Comparison of ENCODE assay signal across 11 cellular contexts in genomic region chr2:191625016-191625415, GRCh38. TPM values are rescaled to one million over a fixed set of nuclear protein-coding genes. Genes with fewer than 3 reads are reported as not detected.
DNase-seq lines count a peak whose midpoint lies in the region; ATAC-seq and TF ChIP-seq lines count a peak whose summit lies in the region.
"Had no signal": no experiment of that assay in that cellular context is flagged by ENCODE, and none has a peak within 500 bp of the region (broad histone marks: within the 10 kb centered on the region; RNA-seq: fewer than 3 reads in every experiment).

No MANE protein-coding gene starts in this region.

- H3K4me3 ChIP-seq in lower lobe of right lung (no peak overlapping the region), HAP-1 (no peak overlapping the region)
- H3K4me3 ChIP-seq: SJCRH30, thoracic aorta had no signal

- H3K36me3 Mint-ChIP-seq in activated CD4-positive, alpha-beta T cell treated with anti-CD3 and anti-CD28 coated beads for 36 hours (ENCODE audit: low read depth) = peaks cover 6% of the 10 kb centered on the region

- POLR2A ChIA-PET in activated CD4-positive, alpha-beta T cell treated with anti-CD3 and anti-CD28 coated beads for 36 hours (lab: Charles Lee) = interaction anchor here (1.4 kb wide), 1 partner anchor 53 kb away, joined by 4 read pairs; no protein-coding TSS in a partner anchor

- H3K4me3 Mint-ChIP-seq in activated CD4-positive, alpha-beta T cell treated with anti-CD3 and anti-CD28 coated beads for 36 hours = no peak overlapping the region

- peak overlapping the region; percentile 86 for H3K27ac Mint-ChIP-seq in activated CD4-positive, alpha-beta T cell treated with anti-CD3 and anti-CD28 coated beads for 36 hours

- no peaks in the 10 kb centered on the region for H3K36me3 ChIP-seq in lower lobe of right lung
- H3K36me3 ChIP-seq in HAP-1 (replicated peaks) = no peaks in the 10 kb centered on the region
- H3K36me3 ChIP-seq: SJCRH30, thoracic aorta had no signal

- H3K27ac ChIP-seq in lower lobe of right lung = no peak overlapping the region
- H3K27ac ChIP-seq: 22Rv1, SJCRH30, thoracic aorta had no signal

- H3K27me3 Mint-ChIP-seq in activated CD4-positive, alpha-beta T cell treated with anti-CD3 and anti-CD28 coated beads for 36 hours = no peaks in the 10 kb centered on the region

- H3K9me3 Mint-ChIP-seq in activated CD4-positive, alpha-beta T cell treated with anti-CD3 and anti-CD28 coated beads for 36 hours (ENCODE audit: low read depth) = peaks cover 4% of the 10 kb centered on the region

- intact Hi-C loops in activated CD4-positive, alpha-beta T cell treated with anti-CD3 and anti-CD28 coated beads for 36 hours (cut with DNase I, micrococcal nuclease) = loop anchor here in 1 of 2 experiments (2.0 kb wide), 1 partner anchor 52 kb away; no protein-coding TSS in a partner anchor
- intact Hi-C loops in lower lobe of right lung (cut with DNase I) = no loop called here
- intact Hi-C loops in posterior cingulate gyrus (cut with DNase I) = no loop called here

- H3K4me1 ChIP-seq in lower lobe of right lung = peaks cover 6% of the 10 kb centered on the region
- H3K4me1 ChIP-seq in HAP-1 = no peaks in the 10 kb centered on the region

- CTCF ChIA-PET in activated CD4-positive, alpha-beta T cell treated with anti-CD3 and anti-CD28 coated beads for 36 hours (lab: Charles Lee) = interaction anchor here (1.4 kb wide), 1 partner anchor 9 kb away, joined by 3 read pairs; no protein-coding TSS in a partner anchor

- H3K4me1 Mint-ChIP-seq in activated CD4-positive, alpha-beta T cell treated with anti-CD3 and anti-CD28 coated beads for 36 hours = peaks cover 69% of the 10 kb centered on the region

- TF ChIP-seq CTCF in lower lobe of right lung (IDR thresholded peaks at IDR 0.05) = no peak

- in situ Hi-C loops in HAP-1 (cut with MboI; ENCODE audit: low sequenced_read_pairs) = no loop called here

- H3K27me3 ChIP-seq in lower lobe of right lung (ENCODE audit: low read depth) (no peaks in the 10 kb centered on the region), HAP-1 (ENCODE audit: low read depth) (peaks cover 5% of the 10 kb centered on the region; the same call in 1 of the 2 replicates)
- H3K27me3 ChIP-seq: SJCRH30 had no signal

- DNase-seq in NCI-H2227 (lab: John Stamatoyannopoulos, UW; ENCODE audit: unreplicated experiment) = peak; percentile 14
- no peak for DNase-seq in NCI-H2227 treated with DMSO at 0.1 percent for 48 hours (lab: John Stamatoyannopoulos, UW)
- DNase-seq in HT1080 (ENCODE audit: low read depth) = peak; percentile 65
- DNase-seq in activated CD4-positive, alpha-beta T cell treated with anti-CD3 and anti-CD28 coated beads for 36 hours = peak; percentile 64
- peak; percentile 49 for DNase-seq in lower lobe of right lung
- no peak for DNase-seq in middle frontal gyrus (ENCODE audit: extremely low spot score, low spot score)
- no peak for DNase-seq in HAP-1 (ENCODE audit: low spot score in 2 of 2)
- DNase-seq in posterior cingulate gyrus = no peak

- ATAC-seq in activated CD4-positive, alpha-beta T cell treated with anti-CD3 and anti-CD28 coated beads for 36 hours = peak; percentile 57
- ATAC-seq in lower lobe of right lung = peak; percentile 67 to 72

- H3K9me3 ChIP-seq in lower lobe of right lung (no peaks in the 10 kb centered on the region), HAP-1 (no peaks in the 10 kb centered on the region)
- H3K9me3 ChIP-seq: SJCRH30, thoracic aorta had no signal

RNA-seq across cellular contexts. Expression of gene NABP1, which starts 52.9 kb away (rescaled TPM):
- total RNA-seq in HT1080 (2014; rRNA removed; shearing (Covaris generic)) = 39.2 and 48.1 TPM in 2 replicates
- polyA plus RNA-seq in HT1080 (2015; cell fraction: cytosol; rRNA removed) = 29.3 and 30.0 TPM in 2 replicates
- polyA plus RNA-seq in HT1080 (2015; cell fraction: nucleus; rRNA removed) = 326 and 328 TPM in 2 replicates
- total RNA-seq in activated CD4-positive, alpha-beta T cell treated with anti-CD3 and anti-CD28 coated beads for 36 hours = 10 to 100 TPM; 52.4 to 53.9 TPM
- total RNA-seq in lower lobe of right lung = 48.6 TPM

Comparison
In these comparisons a context has a peak if more than half of its experiments do, and no peak if none do; other contexts are left out.
1. DNase-seq: peak in NCI-H2227 (single experiment), HT1080 (single experiment), activated CD4-positive, alpha-beta T cell treated with anti-CD3 and anti-CD28 coated beads for 36 hours (single experiment) and lower lobe of right lung (single experiment); none in NCI-H2227 treated with DMSO at 0.1 percent for 48 hours (single experiment), middle frontal gyrus (single experiment), HAP-1 (0 of 2) and posterior cingulate gyrus (0 of 10).